ENCODE assay signal across 8 cellular contexts in the genomic region with DNA sequence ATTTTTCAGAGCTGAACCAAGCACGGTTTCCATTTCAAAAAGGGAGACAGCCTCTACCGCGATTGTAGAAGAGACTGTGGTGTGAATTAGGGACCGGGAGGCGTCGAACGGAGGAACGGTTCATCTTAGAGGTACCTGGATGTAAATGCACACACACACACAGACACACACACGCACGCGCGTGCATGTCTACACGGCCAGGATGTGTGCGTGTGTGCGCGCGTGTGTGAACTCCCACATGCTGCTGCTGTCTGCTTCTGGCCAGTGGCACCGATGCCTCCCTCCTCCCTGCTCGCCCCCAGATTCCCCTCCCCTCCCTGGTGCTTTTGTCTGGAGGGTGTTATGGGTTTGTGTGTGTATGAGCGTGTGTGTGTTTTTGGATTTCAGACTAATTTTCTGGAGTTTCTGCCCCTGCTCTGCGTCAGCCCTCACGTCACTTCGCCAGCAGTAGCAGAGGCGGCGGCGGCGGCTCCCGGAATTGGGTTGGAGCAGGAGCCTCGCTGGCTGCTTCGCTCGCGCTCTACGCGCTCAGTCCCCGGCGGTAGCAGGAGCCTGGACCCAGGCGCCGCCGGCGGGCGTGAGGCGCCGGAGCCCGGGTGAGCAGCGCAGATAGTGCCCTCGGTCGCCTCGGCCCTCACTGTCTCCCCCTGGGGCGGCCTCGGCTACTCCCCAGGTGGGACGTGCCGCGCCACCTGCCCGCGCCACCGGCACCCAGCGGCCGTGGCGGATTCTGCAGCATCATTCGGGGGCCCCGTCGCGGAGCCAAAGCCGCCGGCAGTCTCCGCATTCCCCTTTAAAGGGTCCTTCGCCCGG. TPM values are rescaled to one million over a fixed set of nuclear protein-coding genes. Genes with fewer than 3 reads are reported as not detected.
DNase-seq lines count a peak whose midpoint lies in the region; ATAC-seq and TF ChIP-seq lines count a peak whose summit lies in the region.

A gene (plus strand): TSS at position 437 of the 813 bp plus-strand sequence. CDS start 1,020 bp downstream, outside the sequence.

- H3K9ac ChIP-seq in subcutaneous abdominal adipose tissue (ENCODE audit: low read length in 5 of 5), result peak within 1 kb of the TSS; percentile 49 to 86 (median 62)

- H3K36me3 ChIP-seq in Peyer's patch (no peaks in the 10 kb centered on the region), ectodermal cell (ENCODE audit: control insufficient read depth, insufficient read depth, low read length) (no peaks in the 10 kb centered on the region), subcutaneous abdominal adipose tissue (ENCODE audit: control insufficient read depth in 5 of 5, insufficient read depth in 5 of 5, low read length in 5 of 5) (no peaks in the 10 kb centered on the region)

- CTCF ChIA-PET in AG04449 (lab: Yijun Ruan, JAX), result interaction anchor here (1.1 to 2.7 kb wide), 6 partner anchors 28 to 941 kb away, joined by 3 to 14 read pairs (median 4); no protein-coding TSS in a partner anchor

- intact Hi-C loops in lower leg skin (cut with DNase I; ENCODE audit: low total_unique reads), result no loop called here

- ATAC-seq in GM18907 (IDR thresholded peaks at IDR 0.05; ENCODE audit: unreplicated experiment), result peak; percentile 48

- peak; percentile 2 for TF ChIP-seq CTCF in AG04449 (IDR thresholded peaks at IDR 0.05; ENCODE audit: insufficient read depth, low read length, missing control alignments)
- TF ChIP-seq CTCF in Peyer's patch (IDR thresholded peaks at IDR 0.05), result no peak
- TF ChIP-seq CTCF in lower leg skin (IDR thresholded peaks at IDR 0.05), result no peak

- H3K4me3 ChIP-seq in AG04449 (ENCODE audit: low read depth, low read length), result peak within 1 kb of the TSS; percentile 55
- peak within 1 kb of the TSS; percentile 15 to 45 (median 30) for H3K4me3 ChIP-seq in Peyer's patch
- peak within 1 kb of the TSS; percentile 38 for H3K4me3 ChIP-seq in ectodermal cell (ENCODE audit: insufficient read depth, low read depth, low read length)
- peak within 1 kb of the TSS; percentile 26 for H3K4me3 ChIP-seq in lower leg skin (ENCODE audit: low read depth, poor library complexity, severe bottlenecking)
- H3K4me3 ChIP-seq in subcutaneous abdominal adipose tissue (ENCODE audit: low read depth in 1 of 5, low read length in 5 of 5), result peak within 1 kb of the TSS; percentile 77 to 93 (median 87)

- WGBS in ectodermal cell, 2 experiments, result 1% methylated on average over 68 of the region's 68 CpGs
- WGBS in lower leg skin, 2 donors, result 0 to 1% methylated on average over 40 to 68 of the region's 68 CpGs

- POLR2A ChIA-PET in AG04449 (lab: Yijun Ruan, JAX), result no interaction called here

- H3K9me3 ChIP-seq in Peyer's patch (no peaks in the 10 kb centered on the region), ectodermal cell (ENCODE audit: control insufficient read depth, low read length) (no peaks in the 10 kb centered on the region), subcutaneous abdominal adipose tissue (ENCODE audit: control insufficient read depth in 5 of 5, low read length in 5 of 5) (no peaks in the 10 kb centered on the region)

- H3K27me3 ChIP-seq in Peyer's patch (peaks cover 0 to 13% of the 10 kb centered on the region in 2 donors), ectodermal cell (ENCODE audit: control insufficient read depth, insufficient read depth, low read length, poor library complexity, severe bottlenecking) (peaks cover 70% of the 10 kb centered on the region), subcutaneous abdominal adipose tissue (ENCODE audit: control insufficient read depth in 5 of 5, insufficient read depth in 4 of 5, low read length in 5 of 5) (peaks cover 0 to 10% (median 3%) of the 10 kb centered on the region in 5 donors)

- DNase-seq in AG04449 (ENCODE audit: low read depth, low spot score), result no peak
- no peak for DNase-seq in Peyer's patch
- peak in 1 of 2 donors; percentile 89 for DNase-seq in lower leg skin (ENCODE audit: low spot score in 2 of 2)
- no peak for DNase-seq in NCI-H1436 (lab: John Stamatoyannopoulos, UW)
- no peak for DNase-seq in A172 (ENCODE audit: low spot score)

- H3K4me1 ChIP-seq in Peyer's patch, result peaks cover 0 to 32% (median 0%) of the 10 kb centered on the region in 4 donors
- H3K4me1 ChIP-seq in ectodermal cell (ENCODE audit: control insufficient read depth, insufficient read depth, low read length), result peaks cover 7% of the 10 kb centered on the region
- peaks cover 2 to 65% (median 54%) of the 10 kb centered on the region in 5 donors for H3K4me1 ChIP-seq in subcutaneous abdominal adipose tissue (ENCODE audit: control insufficient read depth in 5 of 5, insufficient read depth in 5 of 5, low read length in 5 of 5)

- H3K27ac ChIP-seq in Peyer's patch (peak within 1 kb of the TSS in 1 of 4 donors; percentile 4), ectodermal cell (ENCODE audit: insufficient read depth, low read depth, low read length, poor library complexity, severe bottlenecking) (no peak within 1 kb of the TSS), subcutaneous abdominal adipose tissue (ENCODE audit: low read depth, low read length) (peak within 1 kb of the TSS; percentile 86)

- TF ChIP-seq POLR2A in Peyer's patch (IDR thresholded peaks at IDR 0.05) (no peak), lower leg skin (IDR thresholded peaks at IDR 0.05) (no peak)

RNA-seq across cellular contexts. Expression of the gene that starts here (rescaled TPM):
- total RNA-seq in Peyer's patch (1 to 10 TPM in 2 of 4 donors, under 1 TPM in 2; 0.35 to 1.7 (median 0.84) TPM), lower leg skin (10 to 100 TPM in 2 of 4 donors, 1 to 10 TPM in 2; 6.2 to 16.3 (median 10.3) TPM)
- polyA plus RNA-seq in ectodermal cell (2013, experiment 1 of 4), result 17.0 TPM
- polyA plus RNA-seq in ectodermal cell (2013, experiment 2 of 4), result 9.9 TPM
- 19.2 TPM for polyA plus RNA-seq in ectodermal cell (2013, experiment 3 of 4)
- polyA plus RNA-seq in ectodermal cell (2013, experiment 4 of 4), result 20.3 TPM
- not detected in 2 replicates for total RNA-seq in A172 (2014; rRNA removed; shearing (Covaris generic))

Comparison
In these comparisons a context has a peak if more than half of its experiments do, and no peak if none do; other contexts are left out.
1. H3K4me3 ChIP-seq: peak in every context shown above with its lines; median percentile 87 in subcutaneous abdominal adipose tissue; 55 in AG04449; 38 in ectodermal cell; 30 in Peyer's patch; 26 in lower leg skin.